1 cellular context compared by ENCODE assay signal in the genomic region with DNA sequence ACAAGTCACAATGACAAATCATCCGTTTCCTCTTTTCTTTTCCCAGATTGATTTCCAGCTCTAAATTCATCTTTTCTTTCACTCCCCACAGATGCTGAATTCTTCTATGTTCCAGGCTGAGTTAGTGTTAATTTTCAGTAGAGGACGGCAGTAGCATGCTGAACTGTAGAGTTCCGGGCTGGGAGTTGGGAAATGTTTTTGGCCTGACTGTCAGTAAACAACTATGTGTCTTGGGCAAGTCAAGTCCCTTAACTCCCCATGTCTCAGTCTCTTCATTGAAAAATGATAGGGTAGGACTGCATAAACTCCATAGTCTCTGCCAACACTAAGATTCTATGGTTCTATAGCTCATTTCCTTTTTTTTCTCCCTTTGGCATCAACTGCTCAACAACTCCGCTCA.
TF ChIP-seq lines count a peak whose summit lies in the region.

No MANE protein-coding gene starts in this region.

TF ChIP-seq in HCT116, 20 proteins besides CTCF, POLR2A, EP300 and RAD21:
- TF ChIP-seq EZH2phosphoT487 (IDR thresholded peaks at IDR 0.05; ENCODE audit: borderline replicate concordance) (no peak), ZNF274 (IDR thresholded peaks at IDR 0.05; ENCODE audit: low read depth, low read length) (no peak), ZFX (IDR thresholded peaks at IDR 0.05) (no peak), POLR2AphosphoS5 (IDR thresholded peaks at IDR 0.05; ENCODE audit: low read depth, low read length) (no peak), SP1 (IDR thresholded peaks at IDR 0.05; ENCODE audit: low read depth) (no peak), ELF1 (IDR thresholded peaks at IDR 0.05; ENCODE audit: borderline replicate concordance, low read depth) (no peak), SRF (IDR thresholded peaks at IDR 0.05; ENCODE audit: low read depth) (no peak), EGR1 (IDR thresholded peaks at IDR 0.05; ENCODE audit: low read depth) (no peak), SIN3A (IDR thresholded peaks at IDR 0.05; ENCODE audit: low read depth) (no peak), JUND (IDR thresholded peaks at IDR 0.05) (no peak), FOSL1 (IDR thresholded peaks at IDR 0.05; ENCODE audit: low read depth) (no peak), TCF7L2 (IDR thresholded peaks at IDR 0.05; ENCODE audit: borderline replicate concordance, extremely low read depth, insufficient read depth, insufficient read length) (no peak), YY1 (IDR thresholded peaks at IDR 0.05; ENCODE audit: extremely low read depth, insufficient replicate concordance, low read depth, low read length) (no peak), CEBPB (IDR thresholded peaks at IDR 0.05; ENCODE audit: low read depth) (no peak), CBX3 (IDR thresholded peaks at IDR 0.05; ENCODE audit: low read depth) (no peak)
- TF ChIP-seq, protein P1, sequence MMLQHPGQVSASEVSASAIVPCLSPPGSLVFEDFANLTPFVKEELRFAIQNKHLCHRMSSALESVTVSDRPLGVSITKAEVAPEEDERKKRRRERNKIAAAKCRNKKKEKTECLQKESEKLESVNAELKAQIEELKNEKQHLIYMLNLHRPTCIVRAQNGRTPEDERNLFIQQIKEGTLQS (IDR thresholded peaks at IDR 0.05) = no peak
- TF ChIP-seq, protein P2, sequence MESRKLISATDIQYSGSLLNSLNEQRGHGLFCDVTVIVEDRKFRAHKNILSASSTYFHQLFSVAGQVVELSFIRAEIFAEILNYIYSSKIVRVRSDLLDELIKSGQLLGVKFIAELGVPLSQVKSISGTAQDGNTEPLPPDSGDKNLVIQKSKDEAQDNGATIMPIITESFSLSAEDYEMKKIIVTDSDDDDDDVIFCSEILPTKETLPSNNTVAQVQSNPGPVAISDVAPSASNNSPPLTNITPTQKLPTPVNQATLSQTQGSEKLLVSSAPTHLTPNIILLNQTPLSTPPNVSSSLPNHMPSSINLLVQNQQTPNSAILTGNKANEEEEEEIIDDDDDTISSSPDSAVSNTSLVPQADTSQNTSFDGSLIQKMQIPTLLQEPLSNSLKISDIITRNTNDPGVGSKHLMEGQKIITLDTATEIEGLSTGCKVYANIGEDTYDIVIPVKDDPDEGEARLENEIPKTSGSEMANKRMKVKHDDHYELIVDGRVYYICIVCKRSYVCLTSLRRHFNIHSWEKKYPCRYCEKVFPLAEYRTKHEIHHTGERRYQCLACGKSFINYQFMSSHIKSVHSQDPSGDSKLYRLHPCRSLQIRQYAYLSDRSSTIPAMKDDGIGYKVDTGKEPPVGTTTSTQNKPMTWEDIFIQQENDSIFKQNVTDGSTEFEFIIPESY (IDR thresholded peaks at IDR 0.05; ENCODE audit: extremely low read depth, insufficient replicate concordance, low read length) = no peak
- TF ChIP-seq, protein P3, sequence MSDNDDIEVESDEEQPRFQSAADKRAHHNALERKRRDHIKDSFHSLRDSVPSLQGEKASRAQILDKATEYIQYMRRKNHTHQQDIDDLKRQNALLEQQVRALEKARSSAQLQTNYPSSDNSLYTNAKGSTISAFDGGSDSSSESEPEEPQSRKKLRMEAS (IDR thresholded peaks at IDR 0.05) = no peak
- TF ChIP-seq, protein P4, sequence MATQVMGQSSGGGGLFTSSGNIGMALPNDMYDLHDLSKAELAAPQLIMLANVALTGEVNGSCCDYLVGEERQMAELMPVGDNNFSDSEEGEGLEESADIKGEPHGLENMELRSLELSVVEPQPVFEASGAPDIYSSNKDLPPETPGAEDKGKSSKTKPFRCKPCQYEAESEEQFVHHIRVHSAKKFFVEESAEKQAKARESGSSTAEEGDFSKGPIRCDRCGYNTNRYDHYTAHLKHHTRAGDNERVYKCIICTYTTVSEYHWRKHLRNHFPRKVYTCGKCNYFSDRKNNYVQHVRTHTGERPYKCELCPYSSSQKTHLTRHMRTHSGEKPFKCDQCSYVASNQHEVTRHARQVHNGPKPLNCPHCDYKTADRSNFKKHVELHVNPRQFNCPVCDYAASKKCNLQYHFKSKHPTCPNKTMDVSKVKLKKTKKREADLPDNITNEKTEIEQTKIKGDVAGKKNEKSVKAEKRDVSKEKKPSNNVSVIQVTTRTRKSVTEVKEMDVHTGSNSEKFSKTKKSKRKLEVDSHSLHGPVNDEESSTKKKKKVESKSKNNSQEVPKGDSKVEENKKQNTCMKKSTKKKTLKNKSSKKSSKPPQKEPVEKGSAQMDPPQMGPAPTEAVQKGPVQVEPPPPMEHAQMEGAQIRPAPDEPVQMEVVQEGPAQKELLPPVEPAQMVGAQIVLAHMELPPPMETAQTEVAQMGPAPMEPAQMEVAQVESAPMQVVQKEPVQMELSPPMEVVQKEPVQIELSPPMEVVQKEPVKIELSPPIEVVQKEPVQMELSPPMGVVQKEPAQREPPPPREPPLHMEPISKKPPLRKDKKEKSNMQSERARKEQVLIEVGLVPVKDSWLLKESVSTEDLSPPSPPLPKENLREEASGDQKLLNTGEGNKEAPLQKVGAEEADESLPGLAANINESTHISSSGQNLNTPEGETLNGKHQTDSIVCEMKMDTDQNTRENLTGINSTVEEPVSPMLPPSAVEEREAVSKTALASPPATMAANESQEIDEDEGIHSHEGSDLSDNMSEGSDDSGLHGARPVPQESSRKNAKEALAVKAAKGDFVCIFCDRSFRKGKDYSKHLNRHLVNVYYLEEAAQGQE (IDR thresholded peaks at IDR 0.05; ENCODE audit: low read depth) = no peak
